In the genomic region with DNA sequence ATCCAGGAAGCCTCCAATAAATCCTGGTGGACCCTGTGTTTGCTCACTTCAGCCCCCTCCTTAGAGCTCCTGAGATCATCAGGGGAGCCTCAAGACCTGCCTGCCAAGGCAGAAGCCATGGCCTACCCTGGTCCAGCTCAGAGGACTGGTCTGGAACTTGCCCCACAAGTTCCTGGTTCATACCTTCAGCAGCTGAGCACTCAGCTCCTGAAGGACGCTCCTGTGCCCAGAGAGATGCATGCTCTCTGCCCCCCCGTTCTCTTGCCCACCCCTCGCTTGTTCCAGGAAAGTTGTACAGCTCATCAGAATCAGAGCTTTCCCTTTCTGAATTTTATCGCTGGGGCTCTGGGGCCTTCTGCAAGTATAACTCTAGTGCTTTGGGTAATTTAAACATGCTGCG, we compare ENCODE assay signal across 8 cellular contexts.
"Had no signal": no experiment of that assay in that cellular context is flagged by ENCODE, and none has a peak within 500 bp of the region (broad histone marks: within the 10 kb centered on the region; RNA-seq: fewer than 3 reads in every experiment).

No MANE protein-coding gene starts in this region.

- H3K4me2 ChIP-seq: GM23338 had no signal

- H3K9me3 ChIP-seq: HAP-1 had no signal

- ATAC-seq: GM23338, HCT116 had no signal

- H3K36me3 ChIP-seq: HAP-1 had no signal

- H3K9ac ChIP-seq: GM23248 had no signal

- H3K27ac Mint-ChIP-seq: GM23338, HFFc6 had no signal

- H2AFZ ChIP-seq: GM23248, GM23338 had no signal

- H3K4me3 ChIP-seq: GM23248, GM23338, HAP-1 had no signal

- H3K4me3 Mint-ChIP-seq: GM23338, HFFc6 had no signal

- H3K27ac ChIP-seq: GM23248 had no signal

- DNase-seq: GM23248, GOT3, H7, HCEC 1CT, HFFc6 had no signal

- H3K4me1 ChIP-seq: HAP-1 had no signal
